Comparison of ENCODE assay signal across 8 cellular contexts in genomic region chr19:42480335-42481095, GRCh38. TPM values are rescaled to one million over a fixed set of nuclear protein-coding genes. Genes with fewer than 3 reads are reported as not detected.
DNase-seq lines count a peak whose midpoint lies in the region; ATAC-seq and TF ChIP-seq lines count a peak whose summit lies in the region.

No MANE protein-coding gene starts in this region.

- H3K27me3 Mint-ChIP-seq in CD4-positive, CD25-positive, alpha-beta regulatory T cell = no peaks in the 10 kb centered on the region
- H3K27me3 Mint-ChIP-seq in memory B cell = peaks cover 4% of the 10 kb centered on the region
- peaks cover 2% of the 10 kb centered on the region for H3K27me3 Mint-ChIP-seq in endothelial cell (ENCODE audit: unreplicated experiment)

- no peaks in the 10 kb centered on the region for H3K9me3 ChIP-seq in CD4-positive, CD25-positive, alpha-beta regulatory T cell (ENCODE audit: control insufficient read depth in 2 of 2, low read length in 2 of 2)

- TF ChIP-seq CTCF in GM20000 (IDR thresholded peaks at IDR 0.05; ENCODE audit: extremely low read depth, missing control alignments) = no peak
- TF ChIP-seq CTCF in endothelial cell (IDR thresholded peaks at IDR 0.05; ENCODE audit: unreplicated experiment) = no peak

- peak overlapping the region; percentile 52 for H3K27ac ChIP-seq in CD4-positive, CD25-positive, alpha-beta regulatory T cell (ENCODE audit: insufficient read depth, low read length, poor library complexity, severe bottlenecking)

- no peaks in the 10 kb centered on the region for H3K36me3 ChIP-seq in CD4-positive, CD25-positive, alpha-beta regulatory T cell (ENCODE audit: control insufficient read depth, insufficient read depth, low read length)

- H3K27ac Mint-ChIP-seq in CD4-positive, CD25-positive, alpha-beta regulatory T cell = peak overlapping the region; percentile 2 to 88 (median 64)
- H3K27ac Mint-ChIP-seq in memory B cell = peak overlapping the region; percentile 4
- no peak overlapping the region for H3K27ac Mint-ChIP-seq in endothelial cell (ENCODE audit: unreplicated experiment)

- DNase-seq in CD4-positive, CD25-positive, alpha-beta regulatory T cell = peak in 1 of 3 donors; percentile 91
- DNase-seq in LHCN-M2 (ENCODE audit: low read depth) = peak; percentile 63
- peak; percentile 63 for DNase-seq in activated effector memory CD4-positive, alpha-beta T cell treated with anti-CD3 and anti-CD28 coated beads, Interleukin-2, amount 50 U/mL, for 16 hours
- no peak for DNase-seq in memory B cell (ENCODE audit: low spot score in 2 of 2)
- no peak for DNase-seq in GM20000 (ENCODE audit: low spot score)
- no peak for DNase-seq in NAMALWA (ENCODE audit: low spot score)
- no peak for DNase-seq in NCI-H1048 (lab: John Stamatoyannopoulos, UW)
- DNase-seq in endothelial cell (ENCODE audit: low spot score) = no peak

- H3K9me3 Mint-ChIP-seq in CD4-positive, CD25-positive, alpha-beta regulatory T cell = peaks cover 0 to 3% (median 0%) of the 10 kb centered on the region in 7 donors
- H3K9me3 Mint-ChIP-seq in memory B cell (no peaks in the 10 kb centered on the region), endothelial cell (ENCODE audit: unreplicated experiment) (no peaks in the 10 kb centered on the region)

- H3K4me1 Mint-ChIP-seq in CD4-positive, CD25-positive, alpha-beta regulatory T cell = peaks cover 13 to 39% (median 23%) of the 10 kb centered on the region in 4 donors
- H3K4me1 Mint-ChIP-seq in memory B cell (peaks cover 12% of the 10 kb centered on the region), endothelial cell (ENCODE audit: unreplicated experiment) (peaks cover 5% of the 10 kb centered on the region)

- H3K27me3 ChIP-seq in CD4-positive, CD25-positive, alpha-beta regulatory T cell (ENCODE audit: control insufficient read depth, insufficient read depth, low read length) = no peaks in the 10 kb centered on the region

- peak overlapping the region; percentile 27 to 76 (median 50) for H3K4me3 Mint-ChIP-seq in CD4-positive, CD25-positive, alpha-beta regulatory T cell
- H3K4me3 Mint-ChIP-seq in memory B cell = peak overlapping the region; percentile 6
- no peak overlapping the region for H3K4me3 Mint-ChIP-seq in endothelial cell (ENCODE audit: unreplicated experiment)

- ATAC-seq in CD4-positive, CD25-positive, alpha-beta regulatory T cell (ENCODE audit: low read depth in 2 of 2) = peak; percentile 83 to 85
- no peak for ATAC-seq in memory B cell (ENCODE audit: low read depth)

- H3K4me1 ChIP-seq in CD4-positive, CD25-positive, alpha-beta regulatory T cell (ENCODE audit: control insufficient read depth, insufficient read depth, low read length, poor library complexity, severe bottlenecking) = peaks cover 24% of the 10 kb centered on the region

- no peaks in the 10 kb centered on the region for H3K36me3 Mint-ChIP-seq in CD4-positive, CD25-positive, alpha-beta regulatory T cell
- H3K36me3 Mint-ChIP-seq in memory B cell (peaks cover 2% of the 10 kb centered on the region), endothelial cell (ENCODE audit: low read depth, unreplicated experiment) (no peaks in the 10 kb centered on the region)

- H3K4me3 ChIP-seq in CD4-positive, CD25-positive, alpha-beta regulatory T cell (ENCODE audit: low read depth, low read length) = peak overlapping the region; percentile 29

RNA-seq across cellular contexts. Expression of gene CXCL17, which starts 37.8 kb away (rescaled TPM):
- total RNA-seq in CD4-positive, CD25-positive, alpha-beta regulatory T cell = not detected
- polyA plus RNA-seq in CD4-positive, CD25-positive, alpha-beta regulatory T cell = under 1 TPM in 1 of 4 donors, not detected in 3; 0.28 TPM
- total RNA-seq in LHCN-M2 (2014; rRNA removed) (not detected in 2 replicates), endothelial cell (ENCODE audit: unreplicated experiment) (not detected)
- not detected for polyA plus RNA-seq in LHCN-M2 (2012)

RNA-seq across cellular contexts. Expression of gene CEACAM1, which starts 47.8 kb away (rescaled TPM):
- 7.0 TPM for total RNA-seq in CD4-positive, CD25-positive, alpha-beta regulatory T cell
- 1 to 10 TPM; 4.0 to 6.9 (median 4.9) TPM for polyA plus RNA-seq in CD4-positive, CD25-positive, alpha-beta regulatory T cell
- total RNA-seq in LHCN-M2 (2014; rRNA removed) = not detected in 2 replicates
- not detected for polyA plus RNA-seq in LHCN-M2 (2012)
- 9.3 TPM for total RNA-seq in endothelial cell (ENCODE audit: unreplicated experiment)

RNA-seq across cellular contexts. Expression of gene LIPE, which starts 53.3 kb away (rescaled TPM):
- 13.2 TPM for total RNA-seq in CD4-positive, CD25-positive, alpha-beta regulatory T cell
- polyA plus RNA-seq in CD4-positive, CD25-positive, alpha-beta regulatory T cell = 1 to 10 TPM; 3.0 to 7.1 (median 5.4) TPM
- total RNA-seq in LHCN-M2 (2014; rRNA removed) (2.8 and 3.6 TPM in 2 replicates), endothelial cell (ENCODE audit: unreplicated experiment) (5.5 TPM)
- 3.2 TPM for polyA plus RNA-seq in LHCN-M2 (2012)

Comparison
In these comparisons a context has a peak if more than half of its experiments do, and no peak if none do; other contexts are left out.
1. DNase-seq: peak in LHCN-M2 (single experiment) and activated effector memory CD4-positive, alpha-beta T cell treated with anti-CD3 and anti-CD28 coated beads, Interleukin-2, amount 50 U/mL, for 16 hours (single experiment); none in memory B cell (0 of 2), GM20000 (single experiment), NAMALWA (single experiment), NCI-H1048 (single experiment) and endothelial cell (single experiment).